ENCODE assay signal across 22 cellular contexts in the genomic region with DNA sequence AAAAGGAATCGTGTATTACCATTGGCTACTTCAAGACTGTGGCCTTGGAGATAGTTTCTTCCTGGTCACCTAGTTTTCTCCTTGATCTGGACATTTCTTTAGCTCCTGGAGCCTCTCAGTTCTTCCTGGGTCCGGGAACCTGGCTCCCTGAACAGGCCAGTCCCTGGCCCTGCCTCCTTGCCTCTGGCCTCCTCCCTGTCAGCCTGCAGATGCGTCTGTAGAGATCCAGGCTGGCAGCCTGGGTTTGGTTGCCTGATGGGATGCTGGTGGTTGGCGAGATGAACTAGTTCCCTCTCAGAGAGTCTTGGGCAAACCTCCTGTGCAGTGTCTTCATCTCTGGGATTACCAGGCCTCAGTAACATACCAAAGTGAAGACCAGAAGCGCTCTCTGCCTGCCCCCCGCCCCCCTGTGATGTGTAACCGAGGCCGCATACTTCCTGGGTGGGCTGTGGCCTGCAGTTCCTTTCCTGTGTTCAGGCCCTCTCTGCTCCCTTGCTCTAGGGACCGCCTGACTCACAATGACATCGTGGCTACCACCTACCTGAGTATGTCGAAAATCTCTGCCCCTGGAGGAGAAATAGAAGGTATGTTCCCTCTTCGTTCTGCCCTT.
DNase-seq lines count a peak whose midpoint lies in the region; ATAC-seq and TF ChIP-seq lines count a peak whose summit lies in the region.
"Had no signal": no experiment of that assay in that cellular context is flagged by ENCODE, and none has a peak within 500 bp of the region (broad histone marks: within the 10 kb centered on the region; RNA-seq: fewer than 3 reads in every experiment).

No MANE protein-coding gene starts in this region.

- peak overlapping the region; percentile 86 for H3K27ac Mint-ChIP-seq in activated CD8-positive, alpha-beta memory T cell treated with anti-CD3 and anti-CD28 coated beads, Interleukin-2, amount 10 ng/mL, durations not matched to agents 7 days and 5 days
- peak overlapping the region; percentile 57 for H3K27ac Mint-ChIP-seq in activated CD8-positive, alpha-beta T cell treated with anti-CD3 and anti-CD28 coated beads for 36 hours
- H3K27ac Mint-ChIP-seq in stimulated activated naive CD8-positive, alpha-beta T cell treated with anti-CD3 and anti-CD28 coated beads, Interleukin-15, amount 100 ng/mL, for 72 hours: peak overlapping the region; percentile 50 to 93
- no peak overlapping the region for H3K27ac Mint-ChIP-seq in stimulated activated naive B cell treated with anti-CD40 and anti-IgM and Interleukin-4, amounts not matched to agents 10 μg/mL and 1 μg/mL and 100 μg/mL, for 72 hours
- H3K27ac Mint-ChIP-seq: activated naive CD4-positive, alpha-beta T cell treated with anti-CD3 and anti-CD28 coated beads, Interleukin-2, amount 50 U/mL, for 24 hours had no signal

- intact Hi-C loops in activated CD8-positive, alpha-beta T cell treated with anti-CD3 and anti-CD28 coated beads for 36 hours (cut with micrococcal nuclease): no loop called here

- no peaks in the 10 kb centered on the region for H3K36me3 Mint-ChIP-seq in activated CD8-positive, alpha-beta memory T cell treated with anti-CD3 and anti-CD28 coated beads, Interleukin-2, amount 10 ng/mL, durations not matched to agents 7 days and 5 days
- no peaks in the 10 kb centered on the region for H3K36me3 Mint-ChIP-seq in activated CD8-positive, alpha-beta T cell treated with anti-CD3 and anti-CD28 coated beads for 36 hours (ENCODE audit: low read depth)
- no peaks in the 10 kb centered on the region for H3K36me3 Mint-ChIP-seq in stimulated activated naive B cell treated with anti-CD40 and anti-IgM and Interleukin-4, amounts not matched to agents 10 μg/mL and 1 μg/mL and 100 μg/mL, for 72 hours
- H3K36me3 Mint-ChIP-seq: activated naive CD4-positive, alpha-beta T cell treated with anti-CD3 and anti-CD28 coated beads, Interleukin-2, amount 50 U/mL, for 24 hours had no signal

- peaks cover 13% of the 10 kb centered on the region for H3K4me1 Mint-ChIP-seq in activated CD8-positive, alpha-beta memory T cell treated with anti-CD3 and anti-CD28 coated beads, Interleukin-2, amount 10 ng/mL, durations not matched to agents 7 days and 5 days
- no peaks in the 10 kb centered on the region for H3K4me1 Mint-ChIP-seq in activated CD8-positive, alpha-beta T cell treated with anti-CD3 and anti-CD28 coated beads for 36 hours (ENCODE audit: low read depth)
- peaks cover 8% of the 10 kb centered on the region for H3K4me1 Mint-ChIP-seq in stimulated activated naive CD8-positive, alpha-beta T cell treated with anti-CD3 and anti-CD28 coated beads, Interleukin-15, amount 100 ng/mL, for 72 hours
- no peaks in the 10 kb centered on the region for H3K4me1 Mint-ChIP-seq in stimulated activated naive B cell treated with anti-CD40 and anti-IgM and Interleukin-4, amounts not matched to agents 10 μg/mL and 1 μg/mL and 100 μg/mL, for 72 hours
- H3K4me1 Mint-ChIP-seq: activated naive CD4-positive, alpha-beta T cell treated with anti-CD3 and anti-CD28 coated beads, Interleukin-2, amount 50 U/mL, for 24 hours had no signal

- CTCF ChIA-PET in activated CD8-positive, alpha-beta memory T cell treated with anti-CD3 and anti-CD28 coated beads, Interleukin-2, amount 10 ng/mL, durations not matched to agents 7 days and 5 days (lab: Charles Lee): interaction anchor here (0.9 to 1.7 kb wide), 3 partner anchors 8 to 259 kb away, joined by 3 to 6 read pairs (median 5); no protein-coding TSS in a partner anchor
- CTCF ChIA-PET in activated CD8-positive, alpha-beta T cell treated with anti-CD3 and anti-CD28 coated beads for 36 hours (lab: Charles Lee): interaction anchor here (1.0 to 6.8 kb wide), 3 partner anchors 8 to 1041 kb away, joined by 3 to 36 read pairs (median 3); no protein-coding TSS in a partner anchor

- H3K27me3 Mint-ChIP-seq in activated CD8-positive, alpha-beta memory T cell treated with anti-CD3 and anti-CD28 coated beads, Interleukin-2, amount 10 ng/mL, durations not matched to agents 7 days and 5 days: peaks cover 2% of the 10 kb centered on the region
- H3K27me3 Mint-ChIP-seq in activated CD8-positive, alpha-beta T cell treated with anti-CD3 and anti-CD28 coated beads for 36 hours: peaks cover 4% of the 10 kb centered on the region
- peaks cover 11% of the 10 kb centered on the region for H3K27me3 Mint-ChIP-seq in stimulated activated naive CD8-positive, alpha-beta T cell treated with anti-CD3 and anti-CD28 coated beads, Interleukin-15, amount 100 ng/mL, for 72 hours
- H3K27me3 Mint-ChIP-seq in stimulated activated naive B cell treated with anti-CD40 and anti-IgM and Interleukin-4, amounts not matched to agents 10 μg/mL and 1 μg/mL and 100 μg/mL, for 72 hours: peaks cover 6 to 15% of the 10 kb centered on the region in 2 donors

- DNase-seq in activated CD8-positive, alpha-beta memory T cell treated with anti-CD3 and anti-CD28 coated beads, Interleukin-2, amount 10 ng/mL, durations not matched to agents 7 days and 5 days: peak; percentile 83
- DNase-seq in activated CD8-positive, alpha-beta memory T cell treated with anti-CD3 and anti-CD28 coated beads, Interleukin-2, amount 50 U/mL, for 48 hours: no peak
- peak; percentile 51 for DNase-seq in activated CD8-positive, alpha-beta T cell treated with anti-CD3 and anti-CD28 coated beads for 36 hours
- DNase-seq in islet precursor cell (peak; percentile 51), NCI-H1694 treated with DMSO at 0.1 percent for 48 hours (lab: John Stamatoyannopoulos, UW) (no peak), NCI-H69 (lab: John Stamatoyannopoulos, UW) (no peak)
- DNase-seq in stimulated activated naive CD8-positive, alpha-beta T cell treated with anti-CD3 and anti-CD28 coated beads, Interleukin-15, amount 100 ng/mL, for 72 hours: no peak
- DNase-seq in stimulated activated naive B cell treated with anti-CD40 and anti-IgM and Interleukin-4, amounts not matched to agents 10 μg/mL and 1 μg/mL and 100 μg/mL, for 72 hours: no peak
- DNase-seq: 8988T; activated CD4-positive, CD25-positive, alpha-beta regulatory T cell treated with anti-CD3 and anti-CD28 coated beads, Interleukin-2, amount 50 U/mL, for 72 hours; AML-193; effector CD8-positive, alpha-beta T cell; hypothalamus; Karpas-422; kidney; NCI-H1092 treated with DMSO at 0.1 percent for 48 hours; NCI-H2081 treated with DMSO at 0.1 percent for 48 hours; NCI-H446 treated with DMSO at 0.1 percent for 48 hours; RPMI8226; upper lobe of left lung had no signal

- peak overlapping the region; percentile 58 for H3K4me3 Mint-ChIP-seq in activated CD8-positive, alpha-beta memory T cell treated with anti-CD3 and anti-CD28 coated beads, Interleukin-2, amount 10 ng/mL, durations not matched to agents 7 days and 5 days
- peak overlapping the region; percentile 49 for H3K4me3 Mint-ChIP-seq in activated CD8-positive, alpha-beta T cell treated with anti-CD3 and anti-CD28 coated beads for 36 hours
- peak overlapping the region; percentile 17 to 54 for H3K4me3 Mint-ChIP-seq in stimulated activated naive CD8-positive, alpha-beta T cell treated with anti-CD3 and anti-CD28 coated beads, Interleukin-15, amount 100 ng/mL, for 72 hours
- H3K4me3 Mint-ChIP-seq in stimulated activated naive B cell treated with anti-CD40 and anti-IgM and Interleukin-4, amounts not matched to agents 10 μg/mL and 1 μg/mL and 100 μg/mL, for 72 hours: no peak overlapping the region
- H3K4me3 Mint-ChIP-seq: activated naive CD4-positive, alpha-beta T cell treated with anti-CD3 and anti-CD28 coated beads, Interleukin-2, amount 50 U/mL, for 24 hours had no signal

- no peak for TF ChIP-seq CTCF in activated CD8-positive, alpha-beta T cell treated with anti-CD3 and anti-CD28 coated beads for 36 hours (IDR thresholded peaks at IDR 0.05)

- peak; percentile 95 for ATAC-seq in activated CD8-positive, alpha-beta memory T cell treated with anti-CD3 and anti-CD28 coated beads, Interleukin-2, amount 10 ng/mL, durations not matched to agents 7 days and 5 days
- ATAC-seq in activated CD8-positive, alpha-beta T cell treated with anti-CD3 and anti-CD28 coated beads for 36 hours: peak; percentile 87
- peak; percentile 73 for ATAC-seq in stimulated activated naive CD8-positive, alpha-beta T cell treated with anti-CD3 and anti-CD28 coated beads, Interleukin-15, amount 100 ng/mL, for 72 hours
- ATAC-seq in stimulated activated naive B cell treated with anti-CD40 and anti-IgM and Interleukin-4, amounts not matched to agents 10 μg/mL and 1 μg/mL and 100 μg/mL, for 72 hours (replicated peaks): no peak
- ATAC-seq: gastrocnemius medialis had no signal

- H3K9me3 Mint-ChIP-seq in activated CD8-positive, alpha-beta memory T cell treated with anti-CD3 and anti-CD28 coated beads, Interleukin-2, amount 10 ng/mL, durations not matched to agents 7 days and 5 days (ENCODE audit: low read depth): no peaks in the 10 kb centered on the region
- no peaks in the 10 kb centered on the region for H3K9me3 Mint-ChIP-seq in activated CD8-positive, alpha-beta T cell treated with anti-CD3 and anti-CD28 coated beads for 36 hours
- no peaks in the 10 kb centered on the region for H3K9me3 Mint-ChIP-seq in stimulated activated naive CD8-positive, alpha-beta T cell treated with anti-CD3 and anti-CD28 coated beads, Interleukin-15, amount 100 ng/mL, for 72 hours
- H3K9me3 Mint-ChIP-seq in stimulated activated naive B cell treated with anti-CD40 and anti-IgM and Interleukin-4, amounts not matched to agents 10 μg/mL and 1 μg/mL and 100 μg/mL, for 72 hours: no peaks in the 10 kb centered on the region
- H3K9me3 Mint-ChIP-seq: activated naive CD4-positive, alpha-beta T cell treated with anti-CD3 and anti-CD28 coated beads, Interleukin-2, amount 50 U/mL, for 24 hours had no signal

- POLR2A ChIA-PET in activated CD8-positive, alpha-beta T cell treated with anti-CD3 and anti-CD28 coated beads for 36 hours (lab: Charles Lee): no interaction called here

Comparison
In these comparisons a context has a peak if more than half of its experiments do, and no peak if none do; other contexts are left out.
1. DNase-seq: peak in activated CD8-positive, alpha-beta memory T cell treated with anti-CD3 and anti-CD28 coated beads, Interleukin-2, amount 10 ng/mL, durations not matched to agents 7 days and 5 days (single experiment), activated CD8-positive, alpha-beta T cell treated with anti-CD3 and anti-CD28 coated beads for 36 hours (single experiment) and islet precursor cell (single experiment); none in activated CD8-positive, alpha-beta memory T cell treated with anti-CD3 and anti-CD28 coated beads, Interleukin-2, amount 50 U/mL, for 48 hours (single experiment), stimulated activated naive CD8-positive, alpha-beta T cell treated with anti-CD3 and anti-CD28 coated beads, Interleukin-15, amount 100 ng/mL, for 72 hours (0 of 2), NCI-H1694 treated with DMSO at 0.1 percent for 48 hours (single experiment), stimulated activated naive B cell treated with anti-CD40 and anti-IgM and Interleukin-4, amounts not matched to agents 10 μg/mL and 1 μg/mL and 100 μg/mL, for 72 hours (single experiment) and NCI-H69 (single experiment).
2. ATAC-seq: peak in activated CD8-positive, alpha-beta memory T cell treated with anti-CD3 and anti-CD28 coated beads, Interleukin-2, amount 10 ng/mL, durations not matched to agents 7 days and 5 days (single experiment), activated CD8-positive, alpha-beta T cell treated with anti-CD3 and anti-CD28 coated beads for 36 hours (single experiment) and stimulated activated naive CD8-positive, alpha-beta T cell treated with anti-CD3 and anti-CD28 coated beads, Interleukin-15, amount 100 ng/mL, for 72 hours (single experiment); none in stimulated activated naive B cell treated with anti-CD40 and anti-IgM and Interleukin-4, amounts not matched to agents 10 μg/mL and 1 μg/mL and 100 μg/mL, for 72 hours (0 of 2).
3. H3K4me3 Mint-ChIP-seq: peak in activated CD8-positive, alpha-beta memory T cell treated with anti-CD3 and anti-CD28 coated beads, Interleukin-2, amount 10 ng/mL, durations not matched to agents 7 days and 5 days (single experiment), activated CD8-positive, alpha-beta T cell treated with anti-CD3 and anti-CD28 coated beads for 36 hours (single experiment) and stimulated activated naive CD8-positive, alpha-beta T cell treated with anti-CD3 and anti-CD28 coated beads, Interleukin-15, amount 100 ng/mL, for 72 hours (2 of 2); none in stimulated activated naive B cell treated with anti-CD40 and anti-IgM and Interleukin-4, amounts not matched to agents 10 μg/mL and 1 μg/mL and 100 μg/mL, for 72 hours (0 of 2).